In genomic region chr4:12724520-12724919, GRCh38 we compare ENCODE assay signal across 1 cellular context.
TF ChIP-seq lines count a peak whose summit lies in the region.

No MANE protein-coding gene starts in this region.

TF ChIP-seq in HCT116, 20 proteins besides CTCF, POLR2A, EP300 and RAD21:
- no peak for TF ChIP-seq SRF (IDR thresholded peaks at IDR 0.05; ENCODE audit: low read depth)
- no peak for TF ChIP-seq TCF7L2 (IDR thresholded peaks at IDR 0.05; ENCODE audit: borderline replicate concordance, extremely low read depth, insufficient read depth, insufficient read length)
- no peak for TF ChIP-seq EZH2phosphoT487 (IDR thresholded peaks at IDR 0.05; ENCODE audit: borderline replicate concordance)
- no peak for TF ChIP-seq CBX3 (IDR thresholded peaks at IDR 0.05; ENCODE audit: low read depth)
- no peak for TF ChIP-seq ELF1 (IDR thresholded peaks at IDR 0.05; ENCODE audit: borderline replicate concordance, low read depth)
- TF ChIP-seq SP1 (IDR thresholded peaks at IDR 0.05; ENCODE audit: low read depth), result no peak
- TF ChIP-seq REST (IDR thresholded peaks at IDR 0.05; ENCODE audit: low read depth), result no peak
- TF ChIP-seq SIN3A (IDR thresholded peaks at IDR 0.05; ENCODE audit: low read depth), result no peak
